21 cellular contexts compared by ENCODE assay signal in genomic region chr20:45114465-45115385, GRCh38. TPM values are rescaled to one million over a fixed set of nuclear protein-coding genes. Genes with fewer than 3 reads are reported as not detected.
DNase-seq lines count a peak whose midpoint lies in the region; ATAC-seq, FAIRE-seq and TF ChIP-seq lines count a peak whose summit lies in the region.
"Had no signal": no experiment of that assay in that cellular context is flagged by ENCODE, and none has a peak within 500 bp of the region (broad histone marks: within the 10 kb centered on the region; RNA-seq: fewer than 3 reads in every experiment).

A gene with protein sequence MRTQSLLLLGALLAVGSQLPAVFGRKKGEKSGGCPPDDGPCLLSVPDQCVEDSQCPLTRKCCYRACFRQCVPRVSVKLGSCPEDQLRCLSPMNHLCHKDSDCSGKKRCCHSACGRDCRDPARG (minus strand): TSS chr20:45115174. CDS start chr20:45115083, 91 bp downstream.

- no peaks in the 10 kb centered on the region for H3K36me3 ChIP-seq in CD8-positive, alpha-beta T cell (ENCODE audit: insufficient read depth, low read length)
- H3K36me3 ChIP-seq in H7 (replicated peaks; ENCODE audit: control insufficient read depth, insufficient read depth, low read length): no peaks in the 10 kb centered on the region
- H3K36me3 ChIP-seq in GM12878 (ENCODE audit: control insufficient read depth in 2 of 2, insufficient read depth in 2 of 2, low read length in 1 of 2): no peaks in the 10 kb centered on the region
- no peaks in the 10 kb centered on the region for H3K36me3 ChIP-seq in naive thymus-derived CD4-positive, alpha-beta T cell (ENCODE audit: control insufficient read depth in 2 of 3, insufficient read depth in 3 of 3, low read length in 3 of 3)
- H3K36me3 ChIP-seq: BE2C, cardiac muscle cell, thoracic aorta had no signal

- no peak for TF ChIP-seq EP300 in GM12878 (IDR thresholded peaks at IDR 0.05; ENCODE audit: borderline replicate concordance in 1 of 2, control insufficient read depth in 1 of 2, low read depth in 2 of 2, low read length in 2 of 2)

- no TSS peak for BruUV-seq in GM12878 (replicated peaks; lab: Mats Ljungman, UMichigan)

- TF ChIP-seq RAD21 in GM12878 (IDR thresholded peaks at IDR 0.05; ENCODE audit: insufficient read depth, low read depth, low read length): no peak

- H4K20me1 ChIP-seq in GM12878 (ENCODE audit: control insufficient read depth, insufficient read depth): no peaks in the 10 kb centered on the region

- no peaks in the 10 kb centered on the region for H3K27me3 ChIP-seq in CD8-positive, alpha-beta T cell (ENCODE audit: insufficient read depth, low read length)
- H3K27me3 ChIP-seq in H7 (ENCODE audit: control insufficient read depth, insufficient read depth, low read length) (no peaks in the 10 kb centered on the region; the same call in 1 of the 2 replicates), GM12878 (replicated peaks in 1 of 2; ENCODE audit: control insufficient read depth in 2 of 2, insufficient read depth in 2 of 2, low read length in 1 of 2) (no peaks in the 10 kb centered on the region; a peak in 1 of 4 replicates)
- no peaks in the 10 kb centered on the region for H3K27me3 ChIP-seq in naive thymus-derived CD4-positive, alpha-beta T cell (ENCODE audit: control insufficient read depth in 2 of 2, insufficient read depth in 2 of 2, low read length in 2 of 2)
- H3K27me3 ChIP-seq: cardiac muscle cell had no signal

- no peak within 1 kb of the TSS for H3K4me3 Mint-ChIP-seq in CD8-positive, alpha-beta T cell
- H3K4me3 Mint-ChIP-seq in naive thymus-derived CD4-positive, alpha-beta T cell: no peak within 1 kb of the TSS
- H3K4me3 Mint-ChIP-seq: activated naive CD4-positive, alpha-beta T cell treated with anti-CD3 and anti-CD28 coated beads, Interleukin-2, amount 50 U/mL, for 24 hours had no signal

- SMC1A ChIA-PET in GM12878 (lab: Charles Lee; ENCODE audit: uncharacterized antibody, unreplicated experiment): interaction anchor here (1.0 to 6.4 kb wide), 2 partner anchors 16 to 71 kb away, joined by 3 to 25 read pairs; no protein-coding TSS in a partner anchor

- peak within 1 kb of the TSS; percentile 33; the same call in 1 of the 2 replicates for H3K4me2 ChIP-seq in GM12878 (ENCODE audit: control insufficient read depth, insufficient read depth)

- no peak within 1 kb of the TSS for H3K27ac ChIP-seq in CD8-positive, alpha-beta T cell (ENCODE audit: low read depth, low read length)
- H3K27ac ChIP-seq in GM12878 (ENCODE audit: control insufficient read depth, insufficient read depth): no peak within 1 kb of the TSS
- no peak within 1 kb of the TSS for H3K27ac ChIP-seq in naive thymus-derived CD4-positive, alpha-beta T cell (ENCODE audit: low read depth, low read length)
- H3K27ac ChIP-seq: cardiac muscle cell, parathyroid adenoma, thoracic aorta had no signal

- no peaks in the 10 kb centered on the region for H3K79me2 ChIP-seq in GM12878 (ENCODE audit: control insufficient read depth, insufficient read depth, low read length)
- H3K79me2 ChIP-seq: parathyroid adenoma had no signal

- CTCF ChIA-PET in CD8-positive, alpha-beta T cell (lab: Charles Lee): interaction anchor here (1.1 to 1.2 kb wide), 2 partner anchors 19 to 77 kb away, joined by 3 read pairs; no protein-coding TSS in a partner anchor
- CTCF ChIA-PET in GM12878 (lab: Yijun Ruan, JAX): interaction anchor here (0.9 to 6.8 kb wide), 7 partner anchors 9 to 197 kb away, joined by 3 to 67 read pairs (median 3); no protein-coding TSS in a partner anchor
- CTCF ChIA-PET in naive thymus-derived CD4-positive, alpha-beta T cell (lab: Charles Lee): interaction anchor here (0.5 to 0.7 kb wide), 2 partner anchors 770 to 1573 kb away, joined by 3 read pairs; no protein-coding TSS in a partner anchor

- H3K9me3 Mint-ChIP-seq in CD8-positive, alpha-beta T cell: no peaks in the 10 kb centered on the region
- H3K9me3 Mint-ChIP-seq in naive thymus-derived CD4-positive, alpha-beta T cell: no peaks in the 10 kb centered on the region
- H3K9me3 Mint-ChIP-seq: activated naive CD4-positive, alpha-beta T cell treated with anti-CD3 and anti-CD28 coated beads, Interleukin-2, amount 50 U/mL, for 24 hours had no signal

- no peak within 1 kb of the TSS for H3K27ac Mint-ChIP-seq in CD8-positive, alpha-beta T cell
- peak within 1 kb of the TSS in 1 of 9 donors; percentile 76 for H3K27ac Mint-ChIP-seq in naive thymus-derived CD4-positive, alpha-beta T cell

- peak; percentile 87 for ATAC-seq in CD8-positive, alpha-beta T cell
- peak; percentile 61 for ATAC-seq in GM12878
- peak; percentile 44 for ATAC-seq in naive thymus-derived CD4-positive, alpha-beta T cell
- ATAC-seq in GM21390 (IDR thresholded peaks at IDR 0.05; ENCODE audit: unreplicated experiment): no peak

- H3K36me3 Mint-ChIP-seq in CD8-positive, alpha-beta T cell: no peaks in the 10 kb centered on the region
- H3K36me3 Mint-ChIP-seq in naive thymus-derived CD4-positive, alpha-beta T cell: no peaks in the 10 kb centered on the region
- H3K36me3 Mint-ChIP-seq: activated naive CD4-positive, alpha-beta T cell treated with anti-CD3 and anti-CD28 coated beads, Interleukin-2, amount 50 U/mL, for 24 hours had no signal

- POLR2A ChIA-PET in CD8-positive, alpha-beta T cell (lab: Charles Lee): no interaction called here
- POLR2A ChIA-PET in GM12878 (lab: Charles Lee): no interaction called here
- POLR2A ChIA-PET in naive thymus-derived CD4-positive, alpha-beta T cell (lab: Charles Lee): no interaction called here

- H3K4me1 ChIP-seq in CD8-positive, alpha-beta T cell (ENCODE audit: insufficient read depth, low read length): no peaks in the 10 kb centered on the region
- H3K4me1 ChIP-seq in GM12878 (ENCODE audit: control insufficient read depth, insufficient read depth, low read length): no peaks in the 10 kb centered on the region
- no peaks in the 10 kb centered on the region for H3K4me1 ChIP-seq in naive thymus-derived CD4-positive, alpha-beta T cell (ENCODE audit: control insufficient read depth in 2 of 2, insufficient read depth in 2 of 2, low read length in 2 of 2)
- H3K4me1 ChIP-seq: BE2C, parathyroid adenoma had no signal

- no peak for TF ChIP-seq POLR2A in GM12878 (IDR thresholded peaks at IDR 0.05; ENCODE audit: low read depth, low read length)

- RAD21 ChIA-PET in GM12878 (lab: Charles Lee; ENCODE audit: unreplicated experiment): interaction anchor here (0.8 to 1.4 kb wide), 2 partner anchors 71 to 187 kb away, joined by 3 read pairs; no protein-coding TSS in a partner anchor

- intact Hi-C loops in CD8-positive, alpha-beta T cell (cut with DNase I, micrococcal nuclease): loop anchor here in 1 of 2 experiments (5.0 kb wide), 1 partner anchor 427 kb away; no protein-coding TSS in a partner anchor
- intact Hi-C loops in GM12878 (cut with micrococcal nuclease; ENCODE audit: unreplicated experiment): no loop called here
- intact Hi-C loops in naive thymus-derived CD4-positive, alpha-beta T cell (cut with micrococcal nuclease): loop anchor here in 1 of 2 donors (5.0 kb wide), 1 partner anchor 427 kb away; no protein-coding TSS in a partner anchor

- no peak within 1 kb of the TSS for H3K9ac ChIP-seq in GM12878 (ENCODE audit: control insufficient read depth, insufficient read depth, low read length)
- H3K9ac ChIP-seq: parathyroid adenoma had no signal

- peaks cover 12% of the 10 kb centered on the region for H3K27me3 Mint-ChIP-seq in CD8-positive, alpha-beta T cell (ENCODE audit: low read depth)
- peaks cover 0 to 18% (median 9%) of the 10 kb centered on the region in 5 donors for H3K27me3 Mint-ChIP-seq in naive thymus-derived CD4-positive, alpha-beta T cell

- H2AFZ ChIP-seq in GM12878 (ENCODE audit: control insufficient read depth, low read depth, low read length): no peak within 1 kb of the TSS
- H2AFZ ChIP-seq: parathyroid adenoma had no signal

- peak in 2 of 7 experiments; percentile 22 to 47 for DNase-seq in CD8-positive, alpha-beta T cell
- peak; percentile 62 for DNase-seq in H7
- no peak for DNase-seq in GM12878 (ENCODE audit: low read depth, low spot score)
- no peak for DNase-seq in naive thymus-derived CD4-positive, alpha-beta T cell
- DNase-seq in NCI-H1694 treated with DMSO at 0.1 percent for 48 hours (lab: John Stamatoyannopoulos, UW): no peak
- no peak for DNase-seq in middle frontal gyrus (ENCODE audit: extremely low spot score, low spot score)
- DNase-seq in NCI-H187 treated with DMSO at 0.1 percent for 48 hours (lab: John Stamatoyannopoulos, UW): no peak
- DNase-seq: BE2C; DMS79 treated with DMSO at 0.1 percent for 48 hours; mesendoderm; MV-4-11; NCI-H2107; stimulated activated CD4-positive, alpha-beta T cell treated with anti-CD3 and anti-CD28 coated beads, Interleukin-15, amount 100 ng/mL, for 24 hours; T1000 had no signal

- H3K4me1 Mint-ChIP-seq in CD8-positive, alpha-beta T cell (ENCODE audit: low read depth): peaks cover 8% of the 10 kb centered on the region
- peaks cover 0 to 6% (median 4%) of the 10 kb centered on the region in 7 donors for H3K4me1 Mint-ChIP-seq in naive thymus-derived CD4-positive, alpha-beta T cell
- H3K4me1 Mint-ChIP-seq: activated naive CD4-positive, alpha-beta T cell treated with anti-CD3 and anti-CD28 coated beads, Interleukin-2, amount 50 U/mL, for 24 hours had no signal

- in situ Hi-C loops in GM12878 (cut with MboI): no loop called here

- no peak for TF ChIP-seq CTCF in CD8-positive, alpha-beta T cell (IDR thresholded peaks at IDR 0.05)
- TF ChIP-seq CTCF in GM12878 (IDR thresholded peaks at IDR 0.05 in 2 of 3, conservative IDR thresholded peaks at IDR 0.05 in 1 of 3; ENCODE audit: control insufficient read depth in 2 of 3, extremely low read depth in 1 of 3, insufficient read depth in 1 of 3, low read depth in 3 of 3, low read length in 3 of 3): no peak

- WGBS in GM12878 (ENCODE audit: insufficient coverage, insufficient replicate concordance, low lambda C conversion rate, missing lambda C conversion rate): 36% methylated on average over 16 of the region's 16 CpGs

- no peak for FAIRE-seq in GM12878 (lab: Jason Lieb, UNC)

- no peak within 1 kb of the TSS for H3K4me3 ChIP-seq in CD8-positive, alpha-beta T cell (ENCODE audit: low read depth, low read length)
- H3K4me3 ChIP-seq in H7 (ENCODE audit: insufficient read depth, low read depth, low read length) (no peak within 1 kb of the TSS), GM12878 (no peak within 1 kb of the TSS)
- H3K4me3 ChIP-seq in naive thymus-derived CD4-positive, alpha-beta T cell (ENCODE audit: low read length): no peak within 1 kb of the TSS
- H3K4me3 ChIP-seq: cardiac muscle cell, thoracic aorta had no signal

- H3K9me3 ChIP-seq in CD8-positive, alpha-beta T cell (ENCODE audit: low read length): no peaks in the 10 kb centered on the region
- no peaks in the 10 kb centered on the region for H3K9me3 ChIP-seq in GM12878 (replicated peaks; ENCODE audit: control insufficient read depth, insufficient read depth, low read length)
- H3K9me3 ChIP-seq in naive thymus-derived CD4-positive, alpha-beta T cell (ENCODE audit: control insufficient read depth in 2 of 3, low read length in 3 of 3): no peaks in the 10 kb centered on the region
- H3K9me3 ChIP-seq: BE2C, thoracic aorta had no signal

RNA-seq across cellular contexts. Expression of the gene that starts here (rescaled TPM):
- total RNA-seq in CD8-positive, alpha-beta T cell: not detected
- not detected in 2 replicates for total RNA-seq in H7 (2014; rRNA removed; shearing (Covaris generic))
- total RNA-seq in GM12878 (2013; cell fraction: nucleolus; rRNA removed): not detected in 2 replicates
- not detected in 2 replicates for total RNA-seq in GM12878 (2014; rRNA removed)
- total RNA-seq in GM12878 (2014; rRNA removed; fragmentation: Illumina TruSeq; extraction: Trizol): not detected in 2 replicates
- total RNA-seq in GM12878 (2021): not detected in 2 replicates
- polyA plus RNA-seq in GM12878 (2011; ENCODE audit: low read depth): not detected
- polyA plus RNA-seq in GM12878 (2011; rRNA removed): 0.26 TPM in 1 of 2 replicates, not detected in the other
- 0.13 and 0.31 TPM in 2 replicates for polyA plus RNA-seq in GM12878 (2011; cell fraction: cytosol; rRNA removed)
- 0.37 and 0.57 TPM in 2 replicates for polyA plus RNA-seq in GM12878 (2011; cell fraction: nucleus; rRNA removed)
- polyA plus RNA-seq in GM12878 (2012): 0.15 and 0.16 TPM in 2 replicates
- not detected in 2 replicates for polyA plus RNA-seq in GM12878 (2014; fragmentation: Illumina TruSeq; extraction: Trizol)
- not detected for polyA plus RNA-seq in GM12878 (2014; fragmentation: Nextera tagmentation; extraction: Ambion mirVana)
- not detected in 2 replicates for polyA plus RNA-seq in GM12878 (2014; rRNA removed)
- polyA plus RNA-seq in GM12878 (2016; fragmentation: Nextera tagmentation; extraction: Ambion mirVana): under 1 TPM; 0.20 to 0.21 TPM
- polyA minus RNA-seq in GM12878 (2011; rRNA and poly(A)+ RNA removed): not detected in 2 replicates
- polyA minus RNA-seq in GM12878 (2011; cell fraction: cytosol; rRNA and poly(A)+ RNA removed): not detected in 2 replicates
- not detected in 2 replicates for polyA minus RNA-seq in GM12878 (2011; cell fraction: nucleus; rRNA and poly(A)+ RNA removed)
- not detected for total RNA-seq in naive thymus-derived CD4-positive, alpha-beta T cell
- polyA plus RNA-seq in naive thymus-derived CD4-positive, alpha-beta T cell: not detected
- total RNA-seq: activated CD8-positive, alpha-beta memory T cell treated with anti-CD3 and anti-CD28 coated beads for 36 hours; cardiac muscle cell; HT-29; thoracic aorta had no signal
- polyA plus RNA-seq: cardiac muscle cell had no signal

Comparison
In these comparisons a context has a peak if more than half of its experiments do, and no peak if none do; other contexts are left out.
1. Peak in ATAC-seq in CD8-positive, alpha-beta T cell; RNA of the gene not detected or under 1 TPM.
2. Peak in DNase-seq in H7; RNA of the gene not detected or under 1 TPM.
3. Peak in ATAC-seq and H3K4me2 ChIP-seq in GM12878; RNA of the gene not detected or under 1 TPM.
4. Peak in ATAC-seq in naive thymus-derived CD4-positive, alpha-beta T cell; RNA of the gene not detected or under 1 TPM.